In genomic region chr15:76932090-76932966, GRCh38 we compare ENCODE assay signal across 8 cellular contexts. TPM values are rescaled to one million over a fixed set of nuclear protein-coding genes. Genes with fewer than 3 reads are reported as not detected.
A peak's percentile ranks its signal among the peaks of the same experiment; 100 is the strongest.
DNase-seq lines count a peak whose midpoint lies in the region; ATAC-seq and TF ChIP-seq lines count a peak whose summit lies in the region.

No MANE protein-coding gene starts in this region.

- peak overlapping the region; percentile 63 for H3K4me3 ChIP-seq in CD8-positive, alpha-beta T cell (ENCODE audit: low read depth, low read length)
- H3K4me3 ChIP-seq in skeletal muscle tissue (ENCODE audit: low read length in 3 of 3) = peak overlapping the region; percentile 68 to 84 (median 83)

- peak overlapping the region; percentile 63 for H3K27ac ChIP-seq in CD8-positive, alpha-beta T cell (ENCODE audit: low read depth, low read length)
- peak overlapping the region; percentile 65 for H3K27ac ChIP-seq in skeletal muscle tissue (ENCODE audit: low read depth, low read length)

- peak in 3 of 7 experiments; percentile 3 to 12 (median 11) for DNase-seq in CD8-positive, alpha-beta T cell
- DNase-seq in HFFc6 = no peak
- DNase-seq in activated CD4-positive, alpha-beta memory T cell treated with anti-CD3 and anti-CD28 coated beads for 36 hours = no peak
- no peak for DNase-seq in glutamatergic neuron
- no peak for DNase-seq in Ammon's horn (ENCODE audit: low spot score)
- DNase-seq in GF-D8 (lab: John Stamatoyannopoulos, UW) = no peak
- DNase-seq in GM03348 (ENCODE audit: low spot score) = no peak

- CTCF ChIA-PET in CD8-positive, alpha-beta T cell (lab: Charles Lee) = interaction anchor here (0.7 to 1.0 kb wide), 3 partner anchors 9 to 40 kb away, joined by 3 to 4 read pairs (median 3); no protein-coding TSS in a partner anchor
- CTCF ChIA-PET in activated CD4-positive, alpha-beta memory T cell treated with anti-CD3 and anti-CD28 coated beads for 36 hours (lab: Charles Lee) = interaction anchor here (1.9 kb wide), 1 partner anchor 29 kb away, joined by 7 read pairs; no protein-coding TSS in a partner anchor

- H3K27me3 ChIP-seq in CD8-positive, alpha-beta T cell (ENCODE audit: insufficient read depth, low read length) = no peaks in the 10 kb centered on the region
- no peaks in the 10 kb centered on the region for H3K27me3 ChIP-seq in skeletal muscle tissue (ENCODE audit: control insufficient read depth in 3 of 3, insufficient read depth in 3 of 3, low read length in 3 of 3)

- peaks cover 38% of the 10 kb centered on the region for H3K36me3 Mint-ChIP-seq in CD8-positive, alpha-beta T cell
- H3K36me3 Mint-ChIP-seq in HFFc6 (ENCODE audit: low read depth) (peaks cover 19% of the 10 kb centered on the region), glutamatergic neuron (ENCODE audit: unreplicated experiment) (no peaks in the 10 kb centered on the region)
- peaks cover 27% of the 10 kb centered on the region for H3K36me3 Mint-ChIP-seq in activated CD4-positive, alpha-beta memory T cell treated with anti-CD3 and anti-CD28 coated beads for 36 hours

- ATAC-seq in CD8-positive, alpha-beta T cell = no peak

- H3K36me3 ChIP-seq in CD8-positive, alpha-beta T cell (ENCODE audit: insufficient read depth, low read length) = peaks cover 12% of the 10 kb centered on the region
- H3K36me3 ChIP-seq in skeletal muscle tissue (ENCODE audit: control insufficient read depth in 3 of 3, insufficient read depth in 3 of 3, low read length in 3 of 3) = peaks cover 15 to 20% (median 17%) of the 10 kb centered on the region in 3 donors

- peak overlapping the region; percentile 62 to 88 (median 75) for H3K9ac ChIP-seq in skeletal muscle tissue (ENCODE audit: low read depth in 1 of 3, low read length in 3 of 3)

- H3K4me1 ChIP-seq in CD8-positive, alpha-beta T cell (ENCODE audit: insufficient read depth, low read length) = peaks cover 24% of the 10 kb centered on the region
- peaks cover 5 to 14% (median 9%) of the 10 kb centered on the region in 3 donors for H3K4me1 ChIP-seq in skeletal muscle tissue (ENCODE audit: control insufficient read depth in 3 of 3, insufficient read depth in 3 of 3, low read length in 3 of 3)

- POLR2A ChIA-PET in CD8-positive, alpha-beta T cell (lab: Charles Lee) = interaction anchor here (1.1 to 3.0 kb wide), 5 partner anchors 13 to 64 kb away, joined by 4 to 18 read pairs (median 7); partner anchors contain the start of genes PSTPIP1 and SCAPER
- POLR2A ChIA-PET in activated CD4-positive, alpha-beta memory T cell treated with anti-CD3 and anti-CD28 coated beads for 36 hours (lab: Charles Lee) = interaction anchor here (1.7 to 1.9 kb wide), 2 partner anchors 27 to 63 kb away, joined by 5 to 6 read pairs; partner anchors contain the start of genes PSTPIP1 and SCAPER

- H3K4me1 Mint-ChIP-seq in CD8-positive, alpha-beta T cell (ENCODE audit: low read depth) = peaks cover 38% of the 10 kb centered on the region
- H3K4me1 Mint-ChIP-seq in HFFc6 (ENCODE audit: low read depth) (peaks cover 21% of the 10 kb centered on the region), glutamatergic neuron (ENCODE audit: low read depth, unreplicated experiment) (peaks cover 18% of the 10 kb centered on the region)
- H3K4me1 Mint-ChIP-seq in activated CD4-positive, alpha-beta memory T cell treated with anti-CD3 and anti-CD28 coated beads for 36 hours (ENCODE audit: low read depth) = peaks cover 30% of the 10 kb centered on the region

- TF ChIP-seq CTCF in CD8-positive, alpha-beta T cell (IDR thresholded peaks at IDR 0.05) = no peak
- TF ChIP-seq CTCF in HFFc6 (IDR thresholded peaks at IDR 0.05) = no peak
- TF ChIP-seq CTCF in glutamatergic neuron (IDR thresholded peaks at IDR 0.05; ENCODE audit: partially characterized antibody, unreplicated experiment) = no peak

- intact Hi-C loops in CD8-positive, alpha-beta T cell (cut with DNase I, micrococcal nuclease) = loop anchor here (1.0 to 5.0 kb wide), 6 partner anchors 64 to 1480 kb away; partner anchors contain the start of genes IDH3A (in 1 of the 2), PSTPIP1 (in 1 of the 2) and SIN3A (in 1 of the 2)
- intact Hi-C loops in activated CD4-positive, alpha-beta memory T cell treated with anti-CD3 and anti-CD28 coated beads for 36 hours (cut with micrococcal nuclease) = loop anchor here (5.0 kb wide), 1 partner anchor 65 kb away; no protein-coding TSS in a partner anchor

- H3K27ac Mint-ChIP-seq in CD8-positive, alpha-beta T cell = peak overlapping the region; percentile 90
- peak overlapping the region; percentile 84 for H3K27ac Mint-ChIP-seq in HFFc6
- H3K27ac Mint-ChIP-seq in activated CD4-positive, alpha-beta memory T cell treated with anti-CD3 and anti-CD28 coated beads for 36 hours = no peak overlapping the region
- H3K27ac Mint-ChIP-seq in glutamatergic neuron (ENCODE audit: unreplicated experiment) = peak overlapping the region; percentile 96

- no peaks in the 10 kb centered on the region for H3K9me3 Mint-ChIP-seq in CD8-positive, alpha-beta T cell
- H3K9me3 Mint-ChIP-seq in HFFc6 (no peaks in the 10 kb centered on the region), glutamatergic neuron (ENCODE audit: unreplicated experiment) (no peaks in the 10 kb centered on the region)
- no peaks in the 10 kb centered on the region for H3K9me3 Mint-ChIP-seq in activated CD4-positive, alpha-beta memory T cell treated with anti-CD3 and anti-CD28 coated beads for 36 hours

- H3K4me3 Mint-ChIP-seq in CD8-positive, alpha-beta T cell = peak overlapping the region; percentile 90
- H3K4me3 Mint-ChIP-seq in HFFc6 = peak overlapping the region; percentile 91
- H3K4me3 Mint-ChIP-seq in activated CD4-positive, alpha-beta memory T cell treated with anti-CD3 and anti-CD28 coated beads for 36 hours = peak overlapping the region; percentile 88
- H3K4me3 Mint-ChIP-seq in glutamatergic neuron (ENCODE audit: unreplicated experiment) = peak overlapping the region; percentile 95

- H3K27me3 Mint-ChIP-seq in CD8-positive, alpha-beta T cell (ENCODE audit: low read depth) = no peaks in the 10 kb centered on the region
- H3K27me3 Mint-ChIP-seq in HFFc6 (ENCODE audit: insufficient read depth) = peaks cover 5% of the 10 kb centered on the region; the same call in 1 of the 2 replicates
- no peaks in the 10 kb centered on the region for H3K27me3 Mint-ChIP-seq in activated CD4-positive, alpha-beta memory T cell treated with anti-CD3 and anti-CD28 coated beads for 36 hours
- H3K27me3 Mint-ChIP-seq in glutamatergic neuron (ENCODE audit: unreplicated experiment) = peaks cover 4% of the 10 kb centered on the region

- H3K9me3 ChIP-seq in CD8-positive, alpha-beta T cell (ENCODE audit: low read length) = no peaks in the 10 kb centered on the region
- no peaks in the 10 kb centered on the region for H3K9me3 ChIP-seq in skeletal muscle tissue (ENCODE audit: control insufficient read depth in 3 of 3, low read length in 3 of 3)

RNA-seq across cellular contexts. Expression of gene RCN2, which starts 0.8 kb away (rescaled TPM):
- 10 to 100 TPM; 25.9 to 29.7 TPM for total RNA-seq in CD8-positive, alpha-beta T cell
- total RNA-seq in HFFc6 (2021; fragmentation: NEBNext Ultra II Directional; extraction: Animal tissue kit (Norgen Biotek cat#: 25700)) = 10 to 100 TPM; 88.0 to 98.1 (median 94.5) TPM
- total RNA-seq in activated CD4-positive, alpha-beta memory T cell treated with anti-CD3 and anti-CD28 coated beads for 36 hours = 10 to 100 TPM; 27.0 to 27.6 TPM
- 137 TPM for total RNA-seq in glutamatergic neuron (ENCODE audit: unreplicated experiment)
- total RNA-seq in skeletal muscle tissue = 27.1 TPM

RNA-seq across cellular contexts. Expression of gene SCAPER, which starts 27.2 kb away (rescaled TPM):
- 10 to 100 TPM; 21.7 to 29.7 TPM for total RNA-seq in CD8-positive, alpha-beta T cell
- total RNA-seq in HFFc6 (2021; fragmentation: NEBNext Ultra II Directional; extraction: Animal tissue kit (Norgen Biotek cat#: 25700)) = 10 to 100 TPM in 1 of 6 experiments, 1 to 10 TPM in 5; 6.9 to 10.1 (median 8.1) TPM
- 10 to 100 TPM; 21.5 to 22.9 TPM for total RNA-seq in activated CD4-positive, alpha-beta memory T cell treated with anti-CD3 and anti-CD28 coated beads for 36 hours
- total RNA-seq in glutamatergic neuron (ENCODE audit: unreplicated experiment) (58.0 TPM), skeletal muscle tissue (56.9 TPM)
